6 cellular contexts compared by ENCODE assay signal in the genomic region with DNA sequence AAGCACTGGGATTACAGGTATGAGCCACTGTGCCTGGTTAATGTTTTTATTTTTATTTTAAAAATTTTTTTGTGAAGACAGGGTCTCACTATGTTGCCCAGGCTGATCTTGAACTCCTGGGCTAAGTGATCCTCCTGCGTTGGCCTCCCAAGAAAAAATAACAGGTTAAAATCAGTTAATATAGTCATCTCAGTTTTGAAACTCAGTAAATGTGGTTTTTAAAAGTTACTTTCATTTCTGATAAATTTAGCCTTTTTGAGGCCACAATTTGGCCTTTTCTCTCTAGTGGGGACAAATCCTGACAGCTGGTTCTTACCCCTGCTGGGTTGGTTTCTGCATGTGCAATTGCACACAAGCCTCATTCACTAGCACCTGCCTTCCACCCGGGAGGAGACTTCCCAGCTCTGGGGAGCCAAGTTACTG. TPM values are rescaled to one million over a fixed set of nuclear protein-coding genes. Genes with fewer than 3 reads are reported as not detected.
DNase-seq lines count a peak whose midpoint lies in the region; ATAC-seq and TF ChIP-seq lines count a peak whose summit lies in the region.

No MANE protein-coding gene starts in this region.

- no peaks in the 10 kb centered on the region for H3K27me3 Mint-ChIP-seq in activated CD4-positive, alpha-beta T cell treated with anti-CD3 and anti-CD28 coated beads, Interleukin-2, amount 10 ng/mL, durations not matched to agents 24 days and 14 days
- H3K27me3 Mint-ChIP-seq in stimulated activated memory B cell treated with anti-CD40 and anti-IgM and Interleukin-4, amounts not matched to agents 10 μg/mL and 1 μg/mL and 100 μg/mL, for 72 hours, result no peaks in the 10 kb centered on the region

- H3K4me1 ChIP-seq in hepatocyte (ENCODE audit: insufficient read depth), result no peaks in the 10 kb centered on the region

- H3K36me3 ChIP-seq in hepatocyte (replicated peaks; ENCODE audit: insufficient read depth, low read depth), result no peaks in the 10 kb centered on the region

- intact Hi-C loops in activated CD4-positive, alpha-beta T cell treated with anti-CD3 and anti-CD28 coated beads, Interleukin-2, amount 10 ng/mL, durations not matched to agents 24 days and 14 days (cut with micrococcal nuclease), result no loop called here

- peak; percentile 73 for DNase-seq in activated CD4-positive, alpha-beta T cell treated with anti-CD3 and anti-CD28 coated beads, Interleukin-2, amount 10 ng/mL, durations not matched to agents 24 days and 14 days
- no peak for DNase-seq in activated CD4-positive, alpha-beta T cell treated with anti-CD3 and anti-CD28 coated beads for 1 hour
- DNase-seq in hypothalamus (lab: John Stamatoyannopoulos, UW), result no peak
- DNase-seq in hepatocyte (ENCODE audit: low spot score), result no peak

- no peaks in the 10 kb centered on the region for H4K20me1 ChIP-seq in hepatocyte (ENCODE audit: insufficient read depth, poor library complexity, severe bottlenecking)

- peaks cover 45% of the 10 kb centered on the region for H3K36me3 Mint-ChIP-seq in activated CD4-positive, alpha-beta T cell treated with anti-CD3 and anti-CD28 coated beads, Interleukin-2, amount 10 ng/mL, durations not matched to agents 24 days and 14 days (ENCODE audit: low read depth)
- peaks cover 59% of the 10 kb centered on the region for H3K36me3 Mint-ChIP-seq in stimulated activated memory B cell treated with anti-CD40 and anti-IgM and Interleukin-4, amounts not matched to agents 10 μg/mL and 1 μg/mL and 100 μg/mL, for 72 hours

- 94% methylated on average over 2 of the region's 2 CpGs for WGBS in hepatocyte (ENCODE audit: low lambda C conversion rate, missing lambda C conversion rate)

- peaks cover 48% of the 10 kb centered on the region for H3K4me1 Mint-ChIP-seq in activated CD4-positive, alpha-beta T cell treated with anti-CD3 and anti-CD28 coated beads, Interleukin-2, amount 10 ng/mL, durations not matched to agents 24 days and 14 days
- peaks cover 22% of the 10 kb centered on the region for H3K4me1 Mint-ChIP-seq in stimulated activated memory B cell treated with anti-CD40 and anti-IgM and Interleukin-4, amounts not matched to agents 10 μg/mL and 1 μg/mL and 100 μg/mL, for 72 hours

- H3K9me3 Mint-ChIP-seq in activated CD4-positive, alpha-beta T cell treated with anti-CD3 and anti-CD28 coated beads, Interleukin-2, amount 10 ng/mL, durations not matched to agents 24 days and 14 days, result peaks cover 2% of the 10 kb centered on the region
- no peaks in the 10 kb centered on the region for H3K9me3 Mint-ChIP-seq in stimulated activated memory B cell treated with anti-CD40 and anti-IgM and Interleukin-4, amounts not matched to agents 10 μg/mL and 1 μg/mL and 100 μg/mL, for 72 hours

- H3K27me3 ChIP-seq in hepatocyte, result no peaks in the 10 kb centered on the region

- no peak overlapping the region for H2AFZ ChIP-seq in hepatocyte

- H3K79me2 ChIP-seq in hepatocyte, result peaks cover 3% of the 10 kb centered on the region

- H3K9me3 ChIP-seq in hepatocyte (ENCODE audit: low read depth), result no peaks in the 10 kb centered on the region

- H3K27ac Mint-ChIP-seq in activated CD4-positive, alpha-beta T cell treated with anti-CD3 and anti-CD28 coated beads, Interleukin-2, amount 10 ng/mL, durations not matched to agents 24 days and 14 days, result peak overlapping the region; percentile 90
- H3K27ac Mint-ChIP-seq in stimulated activated memory B cell treated with anti-CD40 and anti-IgM and Interleukin-4, amounts not matched to agents 10 μg/mL and 1 μg/mL and 100 μg/mL, for 72 hours, result peak overlapping the region; percentile 60

- H3K4me2 ChIP-seq in hepatocyte, result no peak overlapping the region

- peak overlapping the region; percentile 26 for H3K4me3 Mint-ChIP-seq in activated CD4-positive, alpha-beta T cell treated with anti-CD3 and anti-CD28 coated beads, Interleukin-2, amount 10 ng/mL, durations not matched to agents 24 days and 14 days
- H3K4me3 Mint-ChIP-seq in stimulated activated memory B cell treated with anti-CD40 and anti-IgM and Interleukin-4, amounts not matched to agents 10 μg/mL and 1 μg/mL and 100 μg/mL, for 72 hours, result no peak overlapping the region

- H3K4me3 ChIP-seq in hepatocyte, result no peak overlapping the region

- H3K27ac ChIP-seq in hepatocyte, result no peak overlapping the region

- no peaks in the 10 kb centered on the region for H3K9me2 ChIP-seq in hepatocyte (replicated peaks; ENCODE audit: insufficient read depth)

- no peak for TF ChIP-seq CTCF in hepatocyte (IDR thresholded peaks at IDR 0.05; ENCODE audit: poor library complexity)

- ATAC-seq in HG03139 (IDR thresholded peaks at IDR 0.05; ENCODE audit: unreplicated experiment), result peak; percentile 51
- peak; percentile 81 for ATAC-seq in stimulated activated memory B cell treated with anti-CD40 and anti-IgM and Interleukin-4, amounts not matched to agents 10 μg/mL and 1 μg/mL and 100 μg/mL, for 72 hours

RNA-seq across cellular contexts. Expression of a gene that starts 13.3 kb away (rescaled TPM):
- total RNA-seq in activated CD4-positive, alpha-beta T cell treated with anti-CD3 and anti-CD28 coated beads, Interleukin-2, amount 10 ng/mL, durations not matched to agents 24 days and 14 days, result 107 and 113 TPM in 2 replicates
- 60.7 and 81.4 TPM in 2 replicates for total RNA-seq in hepatocyte
- polyA plus RNA-seq in hepatocyte, result 77.1 and 96.9 TPM in 2 replicates

RNA-seq across cellular contexts. Expression of a gene that starts 15.9 kb away (rescaled TPM):
- 1.9 and 2.3 TPM in 2 replicates for total RNA-seq in activated CD4-positive, alpha-beta T cell treated with anti-CD3 and anti-CD28 coated beads, Interleukin-2, amount 10 ng/mL, durations not matched to agents 24 days and 14 days
- total RNA-seq in hepatocyte, result 0.17 and 0.60 TPM in 2 replicates
- 0.64 and 3.3 TPM in 2 replicates for polyA plus RNA-seq in hepatocyte

RNA-seq across cellular contexts. Expression of a gene that starts 21.7 kb away (rescaled TPM):
- 4.2 and 4.6 TPM in 2 replicates for total RNA-seq in activated CD4-positive, alpha-beta T cell treated with anti-CD3 and anti-CD28 coated beads, Interleukin-2, amount 10 ng/mL, durations not matched to agents 24 days and 14 days
- total RNA-seq in hepatocyte, result 3.3 and 4.5 TPM in 2 replicates
- polyA plus RNA-seq in hepatocyte, result 12.0 and 14.8 TPM in 2 replicates

RNA-seq across cellular contexts. Expression of a gene that starts 32.2 kb away (rescaled TPM):
- total RNA-seq in activated CD4-positive, alpha-beta T cell treated with anti-CD3 and anti-CD28 coated beads, Interleukin-2, amount 10 ng/mL, durations not matched to agents 24 days and 14 days, result 61.0 and 67.9 TPM in 2 replicates
- total RNA-seq in hepatocyte, result 16.9 TPM in 2 replicates
- 18.1 and 19.3 TPM in 2 replicates for polyA plus RNA-seq in hepatocyte

RNA-seq across cellular contexts. Expression of a gene that starts 56.5 kb away (rescaled TPM):
- 93.8 and 95.8 TPM in 2 replicates for total RNA-seq in activated CD4-positive, alpha-beta T cell treated with anti-CD3 and anti-CD28 coated beads, Interleukin-2, amount 10 ng/mL, durations not matched to agents 24 days and 14 days
- total RNA-seq in hepatocyte, result 64.3 and 65.9 TPM in 2 replicates
- 54.9 and 63.8 TPM in 2 replicates for polyA plus RNA-seq in hepatocyte
